ENCODE assay signal across 1 cellular context in the genomic region with DNA sequence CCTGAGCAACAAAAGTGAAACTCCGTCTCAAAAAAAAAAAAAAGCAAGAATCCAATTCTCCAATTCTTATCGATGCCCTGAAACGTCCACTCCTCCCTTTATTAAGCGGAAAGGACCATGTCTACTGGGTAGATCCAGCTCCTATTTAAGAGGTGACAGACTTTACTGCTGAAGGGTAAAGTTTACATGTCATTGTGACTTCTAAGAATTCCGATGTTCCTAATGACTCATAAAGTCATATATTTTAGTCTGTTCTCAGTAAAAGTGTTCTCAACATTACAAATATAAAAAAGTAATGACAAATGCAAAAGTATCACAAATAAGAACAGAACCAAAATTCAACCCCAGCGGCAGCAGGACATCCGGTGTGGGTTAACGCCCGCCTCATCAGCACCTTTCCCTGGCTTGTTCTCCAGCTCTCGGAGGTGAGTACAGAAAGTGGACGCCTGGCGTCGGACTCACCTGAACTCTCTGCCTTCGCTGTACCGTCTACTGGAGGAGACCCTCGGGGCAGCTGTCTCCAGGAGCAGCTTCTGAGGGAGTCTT.
TF ChIP-seq lines count a peak whose summit lies in the region.

No MANE protein-coding gene starts in this region.

TF ChIP-seq in WTC11, 78 proteins besides CTCF, POLR2A, EP300 and RAD21:
- TF ChIP-seq, protein P1, sequence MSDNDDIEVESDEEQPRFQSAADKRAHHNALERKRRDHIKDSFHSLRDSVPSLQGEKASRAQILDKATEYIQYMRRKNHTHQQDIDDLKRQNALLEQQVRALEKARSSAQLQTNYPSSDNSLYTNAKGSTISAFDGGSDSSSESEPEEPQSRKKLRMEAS (CRISPR knock-in tag; IDR thresholded peaks at IDR 0.05), result no peak
- TF ChIP-seq, protein P2, sequence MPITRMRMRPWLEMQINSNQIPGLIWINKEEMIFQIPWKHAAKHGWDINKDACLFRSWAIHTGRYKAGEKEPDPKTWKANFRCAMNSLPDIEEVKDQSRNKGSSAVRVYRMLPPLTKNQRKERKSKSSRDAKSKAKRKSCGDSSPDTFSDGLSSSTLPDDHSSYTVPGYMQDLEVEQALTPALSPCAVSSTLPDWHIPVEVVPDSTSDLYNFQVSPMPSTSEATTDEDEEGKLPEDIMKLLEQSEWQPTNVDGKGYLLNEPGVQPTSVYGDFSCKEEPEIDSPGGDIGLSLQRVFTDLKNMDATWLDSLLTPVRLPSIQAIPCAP (CRISPR knock-in tag; IDR thresholded peaks at IDR 0.05), result no peak
- TF ChIP-seq, protein P3, sequence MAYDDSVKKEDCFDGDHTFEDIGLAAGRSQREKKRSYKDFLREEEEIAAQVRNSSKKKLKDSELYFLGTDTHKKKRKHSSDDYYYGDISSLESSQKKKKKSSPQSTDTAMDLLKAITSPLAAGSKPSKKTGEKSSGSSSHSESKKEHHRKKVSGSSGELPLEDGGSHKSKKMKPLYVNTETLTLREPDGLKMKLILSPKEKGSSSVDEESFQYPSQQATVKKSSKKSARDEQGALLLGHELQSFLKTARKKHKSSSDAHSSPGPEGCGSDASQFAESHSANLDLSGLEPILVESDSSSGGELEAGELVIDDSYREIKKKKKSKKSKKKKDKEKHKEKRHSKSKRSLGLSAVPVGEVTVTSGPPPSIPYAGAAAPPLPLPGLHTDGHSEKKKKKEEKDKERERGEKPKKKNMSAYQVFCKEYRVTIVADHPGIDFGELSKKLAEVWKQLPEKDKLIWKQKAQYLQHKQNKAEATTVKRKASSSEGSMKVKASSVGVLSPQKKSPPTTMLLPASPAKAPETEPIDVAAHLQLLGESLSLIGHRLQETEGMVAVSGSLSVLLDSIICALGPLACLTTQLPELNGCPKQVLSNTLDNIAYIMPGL (CRISPR knock-in tag; IDR thresholded peaks at IDR 0.05), result no peak
- TF ChIP-seq ZNF671 (CRISPR knock-in tag; IDR thresholded peaks at IDR 0.05) (no peak), TEAD1 (CRISPR knock-in tag; IDR thresholded peaks at IDR 0.05) (no peak), ARID4B (CRISPR knock-in tag; IDR thresholded peaks at IDR 0.05; ENCODE audit: borderline replicate concordance) (no peak), ATF2 (CRISPR knock-in tag; IDR thresholded peaks at IDR 0.05; ENCODE audit: borderline replicate concordance, low read depth) (no peak), ZNF232 (CRISPR knock-in tag; IDR thresholded peaks at IDR 0.05) (no peak), OVOL2 (CRISPR knock-in tag; IDR thresholded peaks at IDR 0.05; ENCODE audit: borderline replicate concordance) (no peak)
- TF ChIP-seq, protein P4, sequence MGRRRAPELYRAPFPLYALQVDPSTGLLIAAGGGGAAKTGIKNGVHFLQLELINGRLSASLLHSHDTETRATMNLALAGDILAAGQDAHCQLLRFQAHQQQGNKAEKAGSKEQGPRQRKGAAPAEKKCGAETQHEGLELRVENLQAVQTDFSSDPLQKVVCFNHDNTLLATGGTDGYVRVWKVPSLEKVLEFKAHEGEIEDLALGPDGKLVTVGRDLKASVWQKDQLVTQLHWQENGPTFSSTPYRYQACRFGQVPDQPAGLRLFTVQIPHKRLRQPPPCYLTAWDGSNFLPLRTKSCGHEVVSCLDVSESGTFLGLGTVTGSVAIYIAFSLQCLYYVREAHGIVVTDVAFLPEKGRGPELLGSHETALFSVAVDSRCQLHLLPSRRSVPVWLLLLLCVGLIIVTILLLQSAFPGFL (CRISPR knock-in tag; IDR thresholded peaks at IDR 0.05; ENCODE audit: borderline replicate concordance), result no peak
